Comparison of ENCODE assay signal across 1 cellular context in genomic region chr16:85580684-85581083, GRCh38.
TF ChIP-seq lines count a peak whose summit lies in the region.

No MANE protein-coding gene starts in this region.

TF ChIP-seq in HEK293, 187 proteins besides CTCF, POLR2A, EP300 and RAD21:
- TF ChIP-seq REST (tag by site-specific recombination; IDR thresholded peaks at IDR 0.05) (no peak), KLF16 (tag by site-specific recombination; IDR thresholded peaks at IDR 0.05) (no peak), BCL11A (tag by site-specific recombination; IDR thresholded peaks at IDR 0.05; ENCODE audit: low read depth) (no peak), ZNF548 (tag by site-specific recombination; IDR thresholded peaks at IDR 0.05) (peak; percentile 97), ZNF785 (tag by site-specific recombination; IDR thresholded peaks at IDR 0.05) (no peak), ZNF426 (tag by site-specific recombination; IDR thresholded peaks at IDR 0.05) (no peak)
